In the genomic region with DNA sequence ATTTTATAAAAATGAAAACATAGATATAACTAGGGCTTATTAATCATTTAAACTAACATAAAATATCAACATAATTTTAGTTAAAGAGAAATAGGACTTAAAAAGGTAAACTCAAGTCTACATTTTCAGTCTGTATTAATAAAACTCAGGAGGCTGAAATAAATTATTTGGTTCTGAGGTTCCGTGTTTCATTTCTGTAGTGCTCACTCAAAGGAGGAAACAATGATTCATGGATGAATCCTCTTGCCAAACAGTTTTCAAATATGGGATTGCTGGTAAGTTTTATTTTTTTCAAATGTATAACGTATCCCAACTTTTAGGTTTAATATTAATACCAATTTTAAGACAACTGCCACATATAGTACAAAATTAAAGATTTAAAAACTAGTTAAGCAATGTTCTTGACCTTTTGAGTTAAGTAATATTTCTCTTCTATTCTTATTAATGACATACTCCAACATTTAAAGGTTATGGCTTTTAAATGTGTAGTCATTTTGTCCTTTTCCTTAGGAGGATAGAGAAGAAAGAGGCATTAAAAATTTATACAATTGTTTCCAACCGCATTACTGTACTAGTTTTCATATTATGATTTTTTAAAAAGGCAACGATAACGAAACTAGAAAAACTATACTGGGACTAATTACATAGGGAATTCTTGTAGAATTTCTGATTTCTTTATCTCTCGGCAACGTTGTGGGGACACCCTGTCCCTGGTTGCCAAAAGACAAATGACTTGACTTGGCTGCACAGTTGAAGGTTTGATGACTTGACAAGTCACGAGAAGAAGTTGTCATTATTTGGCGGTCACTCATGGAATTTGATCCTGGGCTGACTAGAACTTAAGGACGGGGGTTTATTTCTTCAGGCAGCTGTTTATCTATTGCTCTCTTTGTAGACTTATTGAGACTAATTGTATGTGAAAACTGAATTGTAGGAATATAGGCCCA, we compare ENCODE assay signal across 8 cellular contexts.
DNase-seq lines count a peak whose midpoint lies in the region; ATAC-seq, FAIRE-seq and TF ChIP-seq lines count a peak whose summit lies in the region.

No MANE protein-coding gene starts in this region.

- no peak for TF ChIP-seq POLR2A in GM12878 (IDR thresholded peaks at IDR 0.05; ENCODE audit: low read depth, low read length)
- no peak for TF ChIP-seq POLR2A in right lobe of liver (IDR thresholded peaks at IDR 0.05)

- POLR2A ChIA-PET in GM12878 (lab: Charles Lee), result interaction anchor here (0.5 to 1.0 kb wide), 5 partner anchors 14 to 342 kb away, joined by 3 to 8 read pairs (median 4); no protein-coding TSS in a partner anchor

- no peak for DNase-seq in activated CD4-positive, alpha-beta T cell treated with anti-CD3 and anti-CD28 coated beads, Interleukin-2, amount 10 ng/mL, durations not matched to agents 24 days and 14 days
- DNase-seq in activated CD4-positive, alpha-beta T cell treated with anti-CD3 and anti-CD28 coated beads for 4 hours, result no peak
- DNase-seq in GM12878 (ENCODE audit: low read depth, low spot score) (no peak), right lobe of liver (no peak), tibial artery (peak; percentile 63 to 73), GM23338 (ENCODE audit: low spot score) (no peak)
- no peak for DNase-seq in stimulated activated CD4-positive, alpha-beta T cell treated with anti-CD3 and anti-CD28 coated beads, Interleukin-1b, Interleukin-23, amount 100 ng/mL, for 48 hours

- H4K20me1 ChIP-seq in GM12878 (ENCODE audit: control insufficient read depth, insufficient read depth) (no peaks in the 10 kb centered on the region), GM23338 (replicated peaks; ENCODE audit: insufficient read depth) (peaks cover 8% of the 10 kb centered on the region; the same call in 1 of the 2 replicates)

- no peak for TF ChIP-seq RAD21 in GM12878 (IDR thresholded peaks at IDR 0.05; ENCODE audit: insufficient read depth, low read depth, low read length)

- H3K36me3 Mint-ChIP-seq in activated CD4-positive, alpha-beta T cell treated with anti-CD3 and anti-CD28 coated beads, Interleukin-2, amount 10 ng/mL, durations not matched to agents 24 days and 14 days (ENCODE audit: low read depth), result peaks cover 45% of the 10 kb centered on the region
- peaks cover 62% of the 10 kb centered on the region for H3K36me3 Mint-ChIP-seq in GM23338 (ENCODE audit: low read depth)

- no peaks in the 10 kb centered on the region for H3K9me3 ChIP-seq in GM12878 (replicated peaks; ENCODE audit: control insufficient read depth, insufficient read depth, low read length)
- H3K9me3 ChIP-seq in right lobe of liver, result no peaks in the 10 kb centered on the region
- H3K9me3 ChIP-seq in tibial artery, result no peaks in the 10 kb centered on the region

- no peak for TF ChIP-seq CTCF in GM12878 (IDR thresholded peaks at IDR 0.05 in 2 of 3, conservative IDR thresholded peaks at IDR 0.05 in 1 of 3; ENCODE audit: control insufficient read depth in 2 of 3, extremely low read depth in 1 of 3, insufficient read depth in 1 of 3, low read depth in 3 of 3, low read length in 3 of 3)
- no peak for TF ChIP-seq CTCF in right lobe of liver (IDR thresholded peaks at IDR 0.05)
- TF ChIP-seq CTCF in tibial artery (IDR thresholded peaks at IDR 0.05), result no peak
- TF ChIP-seq CTCF in GM23338 (conservative IDR thresholded peaks at IDR 0.05; ENCODE audit: low read depth in 2 of 2), result no peak

- SMC1A ChIA-PET in GM12878 (lab: Charles Lee; ENCODE audit: uncharacterized antibody, unreplicated experiment), result interaction anchor here (0.6 to 1.4 kb wide), 4 partner anchors 9 to 221 kb away, joined by 3 to 4 read pairs (median 3); a partner anchor contains a TSS

- H3K27ac ChIP-seq in GM12878 (ENCODE audit: control insufficient read depth, insufficient read depth) (peak overlapping the region; percentile 64), right lobe of liver (peak overlapping the region; percentile 67 to 84 (median 84)), tibial artery (peak overlapping the region; percentile 81 to 89), GM23338 (ENCODE audit: low read depth) (no peak overlapping the region)

- H3K4me1 Mint-ChIP-seq in activated CD4-positive, alpha-beta T cell treated with anti-CD3 and anti-CD28 coated beads, Interleukin-2, amount 10 ng/mL, durations not matched to agents 24 days and 14 days, result peaks cover 25% of the 10 kb centered on the region
- H3K4me1 Mint-ChIP-seq in GM23338, result no peaks in the 10 kb centered on the region; the same call in 2 of the 3 replicates

- H3K79me2 ChIP-seq in GM12878 (ENCODE audit: control insufficient read depth, insufficient read depth, low read length), result no peaks in the 10 kb centered on the region
- peaks cover 2% of the 10 kb centered on the region for H3K79me2 ChIP-seq in GM23338 (replicated peaks; ENCODE audit: insufficient read depth)

- RAD21 ChIA-PET in GM12878 (lab: Charles Lee; ENCODE audit: unreplicated experiment), result interaction anchor here (1.1 to 1.6 kb wide), 2 partner anchors 70 to 100 kb away, joined by 7 to 16 read pairs; a partner anchor contains a TSS

- H3K9ac ChIP-seq in GM12878 (ENCODE audit: control insufficient read depth, insufficient read depth, low read length), result peak overlapping the region; percentile 39; the same call in 1 of the 2 replicates

- WGBS in GM12878 (ENCODE audit: insufficient coverage, insufficient replicate concordance, low lambda C conversion rate, missing lambda C conversion rate), result 82% methylated on average over 10 of the region's 10 CpGs
- WGBS in right lobe of liver (ENCODE audit: insufficient coverage, low coverage, low lambda C conversion rate, missing lambda C conversion rate), result 65% methylated on average over 10 of the region's 10 CpGs

- no peak overlapping the region for H2AFZ ChIP-seq in GM12878 (ENCODE audit: control insufficient read depth, low read depth, low read length)
- no peak overlapping the region for H2AFZ ChIP-seq in GM23338

- H3K4me3 ChIP-seq in GM12878 (no peak overlapping the region; the same call in 1 of the 2 replicates), right lobe of liver (peak overlapping the region; percentile 6 to 19 (median 13)), tibial artery (peak overlapping the region; percentile 49 to 52), GM23338 (no peak overlapping the region)

- no peaks in the 10 kb centered on the region for H3K9me3 Mint-ChIP-seq in activated CD4-positive, alpha-beta T cell treated with anti-CD3 and anti-CD28 coated beads, Interleukin-2, amount 10 ng/mL, durations not matched to agents 24 days and 14 days
- H3K9me3 Mint-ChIP-seq in GM23338, result no peaks in the 10 kb centered on the region

- peaks cover 6 to 21% of the 10 kb centered on the region in 2 experiments for H3K36me3 ChIP-seq in GM12878 (ENCODE audit: control insufficient read depth in 2 of 2, insufficient read depth in 2 of 2, low read length in 1 of 2)
- peaks cover 0 to 13% (median 6%) of the 10 kb centered on the region in 4 donors for H3K36me3 ChIP-seq in right lobe of liver
- H3K36me3 ChIP-seq in tibial artery, result peaks cover 15 to 54% (median 22%) of the 10 kb centered on the region in 3 donors
- peaks cover 8% of the 10 kb centered on the region; the same call in 1 of the 2 replicates for H3K36me3 ChIP-seq in GM23338 (ENCODE audit: insufficient read depth)

- BruUV-seq in GM12878 (replicated peaks; lab: Mats Ljungman, UMichigan), result no TSS peak

- H3K4me2 ChIP-seq in GM12878 (ENCODE audit: control insufficient read depth, insufficient read depth) (peak overlapping the region; percentile 84), GM23338 (no peak overlapping the region)

- H3K4me1 ChIP-seq in GM12878 (ENCODE audit: control insufficient read depth, insufficient read depth, low read length) (peaks cover 8% of the 10 kb centered on the region), right lobe of liver (peaks cover 0 to 18% (median 0%) of the 10 kb centered on the region in 4 donors), tibial artery (peaks cover 0 to 19% (median 5%) of the 10 kb centered on the region in 4 donors), GM23338 (ENCODE audit: insufficient read depth) (no peaks in the 10 kb centered on the region)

- TF ChIP-seq EP300 in GM12878 (IDR thresholded peaks at IDR 0.05; ENCODE audit: borderline replicate concordance in 1 of 2, control insufficient read depth in 1 of 2, low read depth in 2 of 2, low read length in 2 of 2), result no peak

- peak overlapping the region; percentile 86 for H3K4me3 Mint-ChIP-seq in activated CD4-positive, alpha-beta T cell treated with anti-CD3 and anti-CD28 coated beads, Interleukin-2, amount 10 ng/mL, durations not matched to agents 24 days and 14 days
- H3K4me3 Mint-ChIP-seq in GM23338, result no peak overlapping the region

- H3K9me2 ChIP-seq in GM23338 (ENCODE audit: insufficient read depth), result no peaks in the 10 kb centered on the region

- H3K27ac Mint-ChIP-seq in activated CD4-positive, alpha-beta T cell treated with anti-CD3 and anti-CD28 coated beads, Interleukin-2, amount 10 ng/mL, durations not matched to agents 24 days and 14 days, result peak overlapping the region; percentile 94
- no peak overlapping the region for H3K27ac Mint-ChIP-seq in GM23338

- no peaks in the 10 kb centered on the region for H3K27me3 ChIP-seq in GM12878 (replicated peaks in 1 of 2; ENCODE audit: control insufficient read depth in 2 of 2, insufficient read depth in 2 of 2, low read length in 1 of 2)
- no peaks in the 10 kb centered on the region for H3K27me3 ChIP-seq in right lobe of liver
- no peaks in the 10 kb centered on the region for H3K27me3 ChIP-seq in tibial artery
- no peaks in the 10 kb centered on the region for H3K27me3 ChIP-seq in GM23338 (ENCODE audit: insufficient read depth)

- no peak for FAIRE-seq in GM12878 (lab: Jason Lieb, UNC)

- intact Hi-C loops in activated CD4-positive, alpha-beta T cell treated with anti-CD3 and anti-CD28 coated beads, Interleukin-2, amount 10 ng/mL, durations not matched to agents 24 days and 14 days (cut with micrococcal nuclease), result loop anchor here (1.0 kb wide), 4 partner anchors 12 to 100 kb away; a partner anchor contains a TSS
- intact Hi-C loops in GM12878 (cut with micrococcal nuclease; ENCODE audit: unreplicated experiment), result no loop called here
- intact Hi-C loops in right lobe of liver (cut with DNase I), result loop anchor here in 1 of 2 donors (10.0 kb wide), 1 partner anchor 92 kb away; no protein-coding TSS in a partner anchor
- intact Hi-C loops in tibial artery (cut with DNase I; ENCODE audit: low total_unique reads), result loop anchor here (10.0 kb wide), 1 partner anchor 102 kb away; a partner anchor contains a TSS

- in situ Hi-C loops in GM12878 (cut with MboI), result no loop called here

- no peaks in the 10 kb centered on the region for H3F3A ChIP-seq in GM23338 (replicated peaks; ENCODE audit: low read depth)

- H3K27me3 Mint-ChIP-seq in activated CD4-positive, alpha-beta T cell treated with anti-CD3 and anti-CD28 coated beads, Interleukin-2, amount 10 ng/mL, durations not matched to agents 24 days and 14 days, result no peaks in the 10 kb centered on the region
- H3K27me3 Mint-ChIP-seq in GM23338 (ENCODE audit: insufficient read depth, low read depth, poor library complexity), result peaks cover 2% of the 10 kb centered on the region

- ATAC-seq in GM12878 (no peak), right lobe of liver (peak in 1 of 4 donors; percentile 23), GM23338 (no peak), HG02623 (IDR thresholded peaks at IDR 0.05; ENCODE audit: unreplicated experiment) (no peak)

- CTCF ChIA-PET in GM12878 (lab: Yijun Ruan, JAX), result interaction anchor here (1.2 to 1.3 kb wide), 2 partner anchors 62 to 71 kb away, joined by 5 read pairs; no protein-coding TSS in a partner anchor

TF ChIP-seq in GM12878, 131 proteins besides CTCF, POLR2A, EP300 and RAD21:
- no peak for TF ChIP-seq HDGF (IDR thresholded peaks at IDR 0.05)

Comparison
In these comparisons a context has a peak if more than half of its experiments do, and no peak if none do; other contexts are left out.
1. DNase-seq: peak in tibial artery (2 of 2); none in activated CD4-positive, alpha-beta T cell treated with anti-CD3 and anti-CD28 coated beads, Interleukin-2, amount 10 ng/mL, durations not matched to agents 24 days and 14 days (single experiment), activated CD4-positive, alpha-beta T cell treated with anti-CD3 and anti-CD28 coated beads for 4 hours (0 of 2), GM12878 (single experiment), right lobe of liver (0 of 3), stimulated activated CD4-positive, alpha-beta T cell treated with anti-CD3 and anti-CD28 coated beads, Interleukin-1b, Interleukin-23, amount 100 ng/mL, for 48 hours (single experiment) and GM23338 (single experiment).
2. H3K4me3 ChIP-seq: peak in right lobe of liver (3 of 3) and tibial artery (2 of 2); none in GM12878 (single experiment) and GM23338 (single experiment).